In genomic region chr14:24167527-24168114, GRCh38 we compare ENCODE assay signal across 16 cellular contexts. TPM values are rescaled to one million over a fixed set of nuclear protein-coding genes. Genes with fewer than 3 reads are reported as not detected.
A peak's percentile ranks its signal among the peaks of the same experiment; 100 is the strongest.
DNase-seq lines count a peak whose midpoint lies in the region; ATAC-seq and TF ChIP-seq lines count a peak whose summit lies in the region.
"Had no signal": no experiment of that assay in that cellular context is flagged by ENCODE, and none has a peak within 500 bp of the region (broad histone marks: within the 10 kb centered on the region; RNA-seq: fewer than 3 reads in every experiment).

No MANE protein-coding gene starts in this region.

- TF ChIP-seq POLR2A in breast epithelium (IDR thresholded peaks at IDR 0.05): no peak

- H3K36me3 ChIP-seq in A673 (ENCODE audit: insufficient read depth, low read length, poor library complexity, severe bottlenecking) (peaks cover 11% of the 10 kb centered on the region), lower lobe of right lung (peaks cover 83% of the 10 kb centered on the region), left ventricle myocardium inferior (peaks cover 67% of the 10 kb centered on the region), breast epithelium (no peaks in the 10 kb centered on the region)

- TF ChIP-seq CTCF in A673 (conservative IDR thresholded peaks at IDR 0.05; ENCODE audit: low read depth, low read length) (no peak), Calu3 (IDR thresholded peaks at IDR 0.05; ENCODE audit: unreplicated experiment) (no peak), lower lobe of right lung (IDR thresholded peaks at IDR 0.05) (no peak), left ventricle myocardium inferior (IDR thresholded peaks at IDR 0.05; ENCODE audit: borderline replicate concordance) (no peak), breast epithelium (IDR thresholded peaks at IDR 0.05) (no peak)
- TF ChIP-seq CTCF in activated CD8-positive, alpha-beta T cell treated with anti-CD3 and anti-CD28 coated beads for 36 hours (IDR thresholded peaks at IDR 0.05): no peak

- H3K36me3 Mint-ChIP-seq in Calu3 (ENCODE audit: insufficient read depth, unreplicated experiment): peaks cover 39% of the 10 kb centered on the region
- peaks cover 46% of the 10 kb centered on the region for H3K36me3 Mint-ChIP-seq in activated CD8-positive, alpha-beta T cell treated with anti-CD3 and anti-CD28 coated beads for 36 hours (ENCODE audit: low read depth)

- no peak for ATAC-seq in activated CD8-positive, alpha-beta T cell treated with anti-CD3 and anti-CD28 coated beads for 36 hours
- ATAC-seq in lower lobe of right lung (peak in 1 of 2 donors; percentile 2), HG03439 (IDR thresholded peaks at IDR 0.05; ENCODE audit: unreplicated experiment) (no peak)
- ATAC-seq: left lung had no signal

- no TSS peak for BruUV-seq in A673 (replicated peaks; lab: Mats Ljungman, UMichigan)
- no TSS peak for BruUV-seq in Calu3 (replicated peaks; lab: Mats Ljungman, UMichigan)

- DNase-seq in A673 (ENCODE audit: low spot score) (no peak), Calu3 (no peak), lower lobe of right lung (no peak), left ventricle myocardium inferior (no peak), breast epithelium (ENCODE audit: low spot score in 2 of 2) (no peak)
- DNase-seq in activated CD8-positive, alpha-beta T cell treated with anti-CD3 and anti-CD28 coated beads for 36 hours: no peak
- DNase-seq: amygdala; DMS153; foreskin melanocyte; KBM-7; NCI-H1436; NCI-H226; SHP77; stimulated activated CD4-positive, alpha-beta T cell treated with anti-CD3 and anti-CD28 coated beads, Interleukin-12 subunit alpha, Interleukin-12 subunit beta, amount 100 ng/mL, for 4 hours had no signal

- no peaks in the 10 kb centered on the region for H3K27me3 ChIP-seq in A673 (replicated peaks; ENCODE audit: insufficient read depth, low read depth, low read length, poor library complexity)
- no peaks in the 10 kb centered on the region for H3K27me3 ChIP-seq in lower lobe of right lung (ENCODE audit: low read depth)
- no peaks in the 10 kb centered on the region for H3K27me3 ChIP-seq in left ventricle myocardium inferior (ENCODE audit: low read depth)
- H3K27me3 ChIP-seq in breast epithelium: no peaks in the 10 kb centered on the region
- H3K27me3 ChIP-seq: left lung had no signal

- H3K4me1 Mint-ChIP-seq in Calu3 (ENCODE audit: low read depth, unreplicated experiment): no peaks in the 10 kb centered on the region
- H3K4me1 Mint-ChIP-seq in activated CD8-positive, alpha-beta T cell treated with anti-CD3 and anti-CD28 coated beads for 36 hours (ENCODE audit: low read depth): peaks cover 38% of the 10 kb centered on the region

- CTCF ChIA-PET in A673 (lab: Charles Lee) (no interaction called here), Calu3 (lab: Charles Lee) (no interaction called here)
- CTCF ChIA-PET in activated CD8-positive, alpha-beta T cell treated with anti-CD3 and anti-CD28 coated beads for 36 hours (lab: Charles Lee): no interaction called here

- H3K9me3 Mint-ChIP-seq in Calu3 (ENCODE audit: low read depth, unreplicated experiment): no peaks in the 10 kb centered on the region
- no peaks in the 10 kb centered on the region for H3K9me3 Mint-ChIP-seq in activated CD8-positive, alpha-beta T cell treated with anti-CD3 and anti-CD28 coated beads for 36 hours

- H3K27ac ChIP-seq in A673 (ENCODE audit: low read depth, low read length, poor library complexity, severe bottlenecking): peak overlapping the region; percentile 37
- H3K27ac ChIP-seq in lower lobe of right lung: peak overlapping the region; percentile 3
- no peak overlapping the region for H3K27ac ChIP-seq in left ventricle myocardium inferior (replicated peaks)
- H3K27ac ChIP-seq in breast epithelium: no peak overlapping the region

- no peaks in the 10 kb centered on the region for H3K27me3 Mint-ChIP-seq in Calu3 (ENCODE audit: unreplicated experiment)
- no peaks in the 10 kb centered on the region for H3K27me3 Mint-ChIP-seq in activated CD8-positive, alpha-beta T cell treated with anti-CD3 and anti-CD28 coated beads for 36 hours

- POLR2A ChIA-PET in A673 (lab: Charles Lee; ENCODE audit: low non-redundant PET): no interaction called here
- POLR2A ChIA-PET in activated CD8-positive, alpha-beta T cell treated with anti-CD3 and anti-CD28 coated beads for 36 hours (lab: Charles Lee): interaction anchor here (0.6 to 9.6 kb wide), 5 partner anchors 10 to 149 kb away, joined by 3 to 163 read pairs (median 3); partner anchors contain the start of genes EMC9 and IPO4

- H3K4me3 ChIP-seq in A673 (ENCODE audit: low read depth, low read length, poor library complexity, severe bottlenecking): no peak overlapping the region
- H3K4me3 ChIP-seq in lower lobe of right lung: no peak overlapping the region
- H3K4me3 ChIP-seq in left ventricle myocardium inferior: no peak overlapping the region
- no peak overlapping the region for H3K4me3 ChIP-seq in breast epithelium
- H3K4me3 ChIP-seq: left lung had no signal

- H3K27ac Mint-ChIP-seq in Calu3 (ENCODE audit: unreplicated experiment): peak overlapping the region; percentile 55
- peak overlapping the region; percentile 85 for H3K27ac Mint-ChIP-seq in activated CD8-positive, alpha-beta T cell treated with anti-CD3 and anti-CD28 coated beads for 36 hours

- H3K4me1 ChIP-seq in A673 (ENCODE audit: insufficient read depth, low read length, poor library complexity, severe bottlenecking) (no peaks in the 10 kb centered on the region), lower lobe of right lung (peaks cover 27% of the 10 kb centered on the region), left ventricle myocardium inferior (peaks cover 33% of the 10 kb centered on the region), breast epithelium (peaks cover 0 to 5% of the 10 kb centered on the region in 2 donors)

- intact Hi-C loops in A673 (cut with micrococcal nuclease; ENCODE audit: unreplicated experiment) (no loop called here), Calu3 (cut with micrococcal nuclease; ENCODE audit: unreplicated experiment) (no loop called here), lower lobe of right lung (cut with DNase I) (no loop called here), left ventricle myocardium inferior (cut with micrococcal nuclease) (no loop called here), breast epithelium (cut with DNase I; ENCODE audit: low total_unique reads) (no loop called here)
- intact Hi-C loops in activated CD8-positive, alpha-beta T cell treated with anti-CD3 and anti-CD28 coated beads for 36 hours (cut with micrococcal nuclease): no loop called here

- no peaks in the 10 kb centered on the region for H3K9me3 ChIP-seq in A673 (ENCODE audit: low read depth, low read length, poor library complexity, severe bottlenecking)
- H3K9me3 ChIP-seq in lower lobe of right lung: no peaks in the 10 kb centered on the region
- no peaks in the 10 kb centered on the region for H3K9me3 ChIP-seq in left ventricle myocardium inferior (replicated peaks)
- no peaks in the 10 kb centered on the region for H3K9me3 ChIP-seq in breast epithelium
- H3K9me3 ChIP-seq: left lung had no signal

- H3K4me3 Mint-ChIP-seq in Calu3 (ENCODE audit: low read depth, unreplicated experiment): no peak overlapping the region
- no peak overlapping the region for H3K4me3 Mint-ChIP-seq in activated CD8-positive, alpha-beta T cell treated with anti-CD3 and anti-CD28 coated beads for 36 hours

RNA-seq across cellular contexts. Expression of gene REC8, which starts 4.3 kb away (rescaled TPM):
- total RNA-seq in A673 (2021): 5.4 and 8.4 TPM in 2 replicates
- 37.5 and 42.7 TPM in 2 replicates for total RNA-seq in Calu3 (2022)
- 10 to 100 TPM; 25.0 to 32.9 TPM for total RNA-seq in activated CD8-positive, alpha-beta T cell treated with anti-CD3 and anti-CD28 coated beads for 36 hours
- 18.4 TPM for total RNA-seq in lower lobe of right lung
- total RNA-seq in left ventricle myocardium inferior: 1.6 TPM
- total RNA-seq in breast epithelium: 10 to 100 TPM in 1 of 3 donors, 1 to 10 TPM in 2; 2.9 to 10.2 (median 6.6) TPM

RNA-seq across cellular contexts. Expression of gene IRF9, which starts 6.6 kb away (rescaled TPM):
- total RNA-seq in A673 (2021) (25.1 and 27.3 TPM in 2 replicates), Calu3 (2022) (124 and 184 TPM in 2 replicates), lower lobe of right lung (158 TPM), left ventricle myocardium inferior (24.0 TPM), breast epithelium (10 to 100 TPM; 44.6 to 76.0 (median 54.7) TPM)
- total RNA-seq in activated CD8-positive, alpha-beta T cell treated with anti-CD3 and anti-CD28 coated beads for 36 hours: 100 to 1,000 TPM; 112 to 118 TPM

RNA-seq across cellular contexts. Expression of gene RNF31, which starts 20.3 kb away (rescaled TPM):
- total RNA-seq in A673 (2021) (59.9 and 62.1 TPM in 2 replicates), Calu3 (2022) (95.9 and 103 TPM in 2 replicates), lower lobe of right lung (67.3 TPM), left ventricle myocardium inferior (34.8 TPM), breast epithelium (10 to 100 TPM; 29.1 to 43.8 (median 41.0) TPM)
- 10 to 100 TPM; 71.6 to 75.0 TPM for total RNA-seq in activated CD8-positive, alpha-beta T cell treated with anti-CD3 and anti-CD28 coated beads for 36 hours

RNA-seq across cellular contexts. Expression of gene IPO4, which starts 21.0 kb away (rescaled TPM):
- total RNA-seq in A673 (2021) (150 and 157 TPM in 2 replicates), Calu3 (2022) (82.6 and 86.4 TPM in 2 replicates), lower lobe of right lung (18.3 TPM), left ventricle myocardium inferior (13.3 TPM), breast epithelium (10 to 100 TPM; 17.0 to 41.6 (median 21.7) TPM)
- total RNA-seq in activated CD8-positive, alpha-beta T cell treated with anti-CD3 and anti-CD28 coated beads for 36 hours: 100 to 1,000 TPM in 1 of 2 experiments, 10 to 100 TPM in 1; 98.4 to 102 TPM

RNA-seq across cellular contexts. Expression of gene PSME2, which starts 21.2 kb away (rescaled TPM):
- 171 and 172 TPM in 2 replicates for total RNA-seq in A673 (2021)
- total RNA-seq in Calu3 (2022): 288 and 359 TPM in 2 replicates
- total RNA-seq in activated CD8-positive, alpha-beta T cell treated with anti-CD3 and anti-CD28 coated beads for 36 hours: 100 to 1,000 TPM; 440 TPM
- total RNA-seq in lower lobe of right lung: 144 TPM
- total RNA-seq in left ventricle myocardium inferior: 89.7 TPM
- 10 to 100 TPM; 22.1 to 69.2 (median 62.1) TPM for total RNA-seq in breast epithelium

Comparison
In these comparisons a context has a peak if more than half of its experiments do, and no peak if none do; other contexts are left out.
1. H3K27ac ChIP-seq: peak in A673 (single experiment) and lower lobe of right lung (single experiment); none in left ventricle myocardium inferior (single experiment) and breast epithelium (0 of 2).